ENCODE assay signal across 15 cellular contexts in genomic region chr14:20945153-20945552, GRCh38. TPM values are rescaled to one million over a fixed set of nuclear protein-coding genes. Genes with fewer than 3 reads are reported as not detected.
"Had no signal": no experiment of that assay in that cellular context is flagged by ENCODE, and none has a peak within 500 bp of the region (broad histone marks: within the 10 kb centered on the region; RNA-seq: fewer than 3 reads in every experiment).

No MANE protein-coding gene starts in this region.

RNA-seq across cellular contexts. Expression of gene RNASE2, which starts 10.1 kb away (rescaled TPM):
- total RNA-seq: activated CD4-positive, alpha-beta T cell treated with anti-CD3 and anti-CD28 coated beads, Interleukin-2, amount 10 ng/mL, durations not matched to agents 24 days and 14 days; activated CD8-positive, alpha-beta T cell treated with anti-CD3 and anti-CD28 coated beads for 36 hours; activated T-helper 1 cell treated with anti-CD3 and anti-CD28 coated beads, Interleukin-12 subunit alpha, Interleukin-12 subunit beta, Interleukin-2, Interleukin-4 antibody, amounts not matched to agents 30 ng/mL and 10 ng/mL and 1 ng/mL, durations not matched to agents 14 hours and 24 hours and 36 hours; endodermal cell; neural crest cell; occipital lobe; stomach; T-helper 2 cell treated with Interferon-gamma antibody and Interleukin-4, amounts not matched to agents 100 ng/mL and 5 ng/mL, for 36 hours had no signal

RNA-seq across cellular contexts. Expression of gene SLC39A2, which starts 53.9 kb away (rescaled TPM):
- total RNA-seq: activated CD4-positive, alpha-beta T cell treated with anti-CD3 and anti-CD28 coated beads, Interleukin-2, amount 10 ng/mL, durations not matched to agents 24 days and 14 days; activated CD8-positive, alpha-beta T cell treated with anti-CD3 and anti-CD28 coated beads for 36 hours; gastrocnemius medialis; mesenteric fat pad; mucosa of gallbladder; occipital lobe; stomach had no signal

RNA-seq across cellular contexts. Expression of gene RNASE3, which starts 54.0 kb away (rescaled TPM):
- total RNA-seq: activated CD4-positive, alpha-beta T cell treated with anti-CD3 and anti-CD28 coated beads, Interleukin-2, amount 10 ng/mL, durations not matched to agents 24 days and 14 days; activated CD8-positive, alpha-beta T cell treated with anti-CD3 and anti-CD28 coated beads for 36 hours; activated T-helper 1 cell treated with anti-CD3 and anti-CD28 coated beads, Interleukin-12 subunit alpha, Interleukin-12 subunit beta, Interleukin-2, Interleukin-4 antibody, amounts not matched to agents 30 ng/mL and 10 ng/mL and 1 ng/mL, durations not matched to agents 14 hours and 24 hours and 36 hours; endodermal cell; esophagus squamous epithelium; gastrocnemius medialis; neural crest cell; occipital lobe; suprapubic skin; T-helper 2 cell treated with Interferon-gamma antibody and Interleukin-4, amounts not matched to agents 100 ng/mL and 5 ng/mL, for 36 hours; transverse colon; vagina had no signal
- polyA plus RNA-seq: stomach had no signal
